ENCODE assay signal across 10 cellular contexts in the genomic region with DNA sequence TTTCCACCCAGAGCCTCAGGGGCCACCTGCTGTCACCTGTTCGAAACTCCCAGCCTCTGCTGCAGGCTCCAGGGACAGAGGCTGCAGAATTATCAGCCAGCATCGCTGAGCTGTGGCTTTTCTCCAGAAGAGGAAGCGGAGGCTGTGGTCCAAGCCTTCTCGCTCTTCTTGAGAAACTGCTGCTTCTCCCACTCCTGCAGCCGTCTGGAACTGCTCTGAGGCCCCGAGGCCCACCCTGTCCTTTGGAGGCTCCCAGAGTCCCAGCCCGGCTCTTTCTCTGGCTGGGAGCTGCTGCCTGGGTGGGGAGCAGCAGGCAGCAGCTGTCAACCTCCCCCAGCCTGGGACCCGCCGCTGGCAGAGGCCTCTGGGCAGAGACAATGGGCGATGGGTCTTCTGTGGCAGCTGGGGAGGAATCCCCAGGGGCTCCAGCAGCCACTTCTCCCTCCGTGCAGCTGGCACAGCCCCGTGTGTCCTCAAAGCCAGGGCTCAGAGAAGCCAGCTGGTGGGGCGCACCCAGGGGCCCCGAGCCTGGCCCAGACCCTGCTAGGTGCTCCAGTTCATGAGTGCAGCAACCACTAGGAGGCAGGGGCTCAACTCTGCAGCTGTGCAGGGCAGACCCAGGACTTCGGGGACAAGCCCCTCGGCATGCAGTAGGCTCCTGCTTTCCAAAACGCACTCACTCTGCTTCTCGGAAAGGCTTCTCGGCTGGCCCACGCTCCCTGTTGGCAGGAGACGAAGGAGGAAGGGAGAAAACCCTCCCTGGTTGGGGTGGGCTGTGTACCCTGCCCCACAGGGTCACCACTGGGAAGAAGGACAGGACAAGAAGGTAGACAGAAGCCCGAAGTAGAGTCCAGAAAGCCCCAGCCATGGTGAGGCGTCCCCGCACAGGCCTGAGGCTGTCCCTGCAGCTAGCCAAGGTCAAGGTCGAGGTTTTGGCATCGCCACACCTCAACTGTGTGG. TPM values are rescaled to one million over a fixed set of nuclear protein-coding genes. Genes with fewer than 3 reads are reported as not detected.
DNase-seq lines count a peak whose midpoint lies in the region; ATAC-seq, FAIRE-seq and TF ChIP-seq lines count a peak whose summit lies in the region.
"Had no signal": no experiment of that assay in that cellular context is flagged by ENCODE, and none has a peak within 500 bp of the region (broad histone marks: within the 10 kb centered on the region; RNA-seq: fewer than 3 reads in every experiment).

No MANE protein-coding gene starts in this region.

- no peaks in the 10 kb centered on the region for H3K79me2 ChIP-seq in HepG2 (ENCODE audit: insufficient read depth, low read length)

- H3K4me3 Mint-ChIP-seq in activated T-cell treated with anti-CD3 and anti-CD28 coated beads, Interleukin-2, amount 50 U/mL, for 24 hours = peak overlapping the region; percentile 42
- H3K4me3 Mint-ChIP-seq in activated CD4-positive, alpha-beta memory T cell treated with anti-CD3 and anti-CD28 coated beads, Interleukin-2, amount 10 ng/mL, durations not matched to agents 7 days and 5 days = peak overlapping the region; percentile 18

- DNase-seq in activated T-cell treated with anti-CD3 and anti-CD28 coated beads, Interleukin-2, amount 50 U/mL, for 24 hours = peak; percentile 55
- no peak for DNase-seq in activated T-cell treated with anti-CD3 and anti-CD28 coated beads, Interleukin-2, amount 50 U/mL, for 1 hour
- peak; percentile 55 for DNase-seq in NCI-H1105 treated with DMSO at 0.1 percent for 48 hours (lab: John Stamatoyannopoulos, UW)
- peak; percentile 62 for DNase-seq in activated CD4-positive, alpha-beta memory T cell treated with anti-CD3 and anti-CD28 coated beads, Interleukin-2, amount 10 ng/mL, durations not matched to agents 7 days and 5 days
- DNase-seq in HepG2 (ENCODE audit: low spot score) = peak; percentile 22
- DNase-seq in NCI-H510A treated with DMSO at 0.1 percent for 48 hours (lab: John Stamatoyannopoulos, UW) = no peak
- no peak for DNase-seq in caudate nucleus (lab: John Stamatoyannopoulos, UW)

- in situ Hi-C loops in HepG2 (cut with HindIII; ENCODE audit: extremely low pct_ligation_motif_present, low pct_unique_long_range_greater_than_20kb) = loop anchor here (5.0 kb wide), 1 partner anchor 69 kb away; no protein-coding TSS in a partner anchor

- H3K36me3 ChIP-seq in HepG2 (replicated peaks in 1 of 2; ENCODE audit: control insufficient read depth in 1 of 2, insufficient read depth in 2 of 2, low read length in 2 of 2) = no peaks in the 10 kb centered on the region

- no peaks in the 10 kb centered on the region for H3K27me3 Mint-ChIP-seq in activated T-cell treated with anti-CD3 and anti-CD28 coated beads, Interleukin-2, amount 50 U/mL, for 24 hours
- H3K27me3 Mint-ChIP-seq in activated CD4-positive, alpha-beta memory T cell treated with anti-CD3 and anti-CD28 coated beads, Interleukin-2, amount 10 ng/mL, durations not matched to agents 7 days and 5 days = no peaks in the 10 kb centered on the region

- H3K4me1 Mint-ChIP-seq in activated T-cell treated with anti-CD3 and anti-CD28 coated beads, Interleukin-2, amount 50 U/mL, for 24 hours (ENCODE audit: low read depth) = peaks cover 60% of the 10 kb centered on the region
- peaks cover 80% of the 10 kb centered on the region for H3K4me1 Mint-ChIP-seq in activated CD4-positive, alpha-beta memory T cell treated with anti-CD3 and anti-CD28 coated beads, Interleukin-2, amount 10 ng/mL, durations not matched to agents 7 days and 5 days

- TF ChIP-seq CTCF in HepG2 (CRISPR knock-in tag; IDR thresholded peaks at IDR 0.05) = peak; percentile 48

- TF ChIP-seq EP300 in HepG2 (IDR thresholded peaks at IDR 0.05; ENCODE audit: low read depth in 2 of 2, low read length in 2 of 2) (no peak), HepG2 (CRISPR knock-in tag; IDR thresholded peaks at IDR 0.05; ENCODE audit: borderline replicate concordance) (no peak)

- CTCF ChIA-PET in activated CD4-positive, alpha-beta memory T cell treated with anti-CD3 and anti-CD28 coated beads, Interleukin-2, amount 10 ng/mL, durations not matched to agents 7 days and 5 days (lab: Charles Lee) = interaction anchor here (0.7 to 2.6 kb wide), 18 partner anchors 8 to 170 kb away, joined by 3 to 15 read pairs (median 6); a partner anchor contains a TSS
- CTCF ChIA-PET in HepG2 (lab: Yijun Ruan, JAX; ENCODE audit: low intra/inter-chr PET ratio, low total read pairs) = interaction anchor here (2.6 kb wide), 1 partner anchor 68 kb away, joined by 12 read pairs; no protein-coding TSS in a partner anchor

- BruUV-seq in HepG2 (replicated peaks; lab: Mats Ljungman, UMichigan) = no TSS peak

- H3K9ac ChIP-seq in HepG2 (ENCODE audit: insufficient read depth, low read depth, low read length) = no peak overlapping the region

- H3K4me2 ChIP-seq in HepG2 (ENCODE audit: low read depth, low read length) = no peak overlapping the region

- H4K20me1 ChIP-seq in HepG2 (ENCODE audit: insufficient read depth, low read length) = no peaks in the 10 kb centered on the region

- H3K4me1 ChIP-seq in HepG2 (ENCODE audit: insufficient read depth, low read length) = peaks cover 16% of the 10 kb centered on the region

- H3K27ac ChIP-seq in HepG2 (ENCODE audit: extremely low read length, insufficient read depth, low read length) = no peak overlapping the region
- no peak overlapping the region for H3K27ac ChIP-seq in caudate nucleus (ENCODE audit: low read depth, low read length)

- ATAC-seq in HepG2 (peak; percentile 86), HG03025 (IDR thresholded peaks at IDR 0.05; ENCODE audit: low FRiP score, unreplicated experiment) (no peak)

- TF ChIP-seq POLR2A in HepG2 (IDR thresholded peaks at IDR 0.05; ENCODE audit: insufficient read depth in 1 of 2, low read depth in 2 of 2, low read length in 2 of 2) = no peak

- no peaks in the 10 kb centered on the region for H3K9me3 ChIP-seq in HepG2 (ENCODE audit: low read length)
- H3K9me3 ChIP-seq: Caco-2 had no signal

- peaks cover 30% of the 10 kb centered on the region for H3K36me3 Mint-ChIP-seq in activated T-cell treated with anti-CD3 and anti-CD28 coated beads, Interleukin-2, amount 50 U/mL, for 24 hours (ENCODE audit: low read depth)
- H3K36me3 Mint-ChIP-seq in activated CD4-positive, alpha-beta memory T cell treated with anti-CD3 and anti-CD28 coated beads, Interleukin-2, amount 10 ng/mL, durations not matched to agents 7 days and 5 days (ENCODE audit: low read depth) = peaks cover 34% of the 10 kb centered on the region

- no peaks in the 10 kb centered on the region for H3K9me3 Mint-ChIP-seq in activated T-cell treated with anti-CD3 and anti-CD28 coated beads, Interleukin-2, amount 50 U/mL, for 24 hours
- H3K9me3 Mint-ChIP-seq in activated CD4-positive, alpha-beta memory T cell treated with anti-CD3 and anti-CD28 coated beads, Interleukin-2, amount 10 ng/mL, durations not matched to agents 7 days and 5 days = no peaks in the 10 kb centered on the region

- intact Hi-C loops in HepG2 (cut with micrococcal nuclease; ENCODE audit: unreplicated experiment) = loop anchor here (1.0 kb wide), 1 partner anchor 68 kb away; no protein-coding TSS in a partner anchor

- POLR2A ChIA-PET in activated CD4-positive, alpha-beta memory T cell treated with anti-CD3 and anti-CD28 coated beads, Interleukin-2, amount 10 ng/mL, durations not matched to agents 7 days and 5 days (lab: Charles Lee) = interaction anchor here (0.9 to 9.9 kb wide), 15 partner anchors 10 to 113 kb away, joined by 3 to 157 read pairs (median 7); a partner anchor contains a TSS
- POLR2A ChIA-PET in HepG2 (lab: Yijun Ruan, JAX) = interaction anchor here (1.3 kb wide), 1 partner anchor 55 kb away, joined by 3 read pairs; no protein-coding TSS in a partner anchor

- peak overlapping the region; percentile 82 for H3K27ac Mint-ChIP-seq in activated T-cell treated with anti-CD3 and anti-CD28 coated beads, Interleukin-2, amount 50 U/mL, for 24 hours
- peak overlapping the region; percentile 93 for H3K27ac Mint-ChIP-seq in activated CD4-positive, alpha-beta memory T cell treated with anti-CD3 and anti-CD28 coated beads, Interleukin-2, amount 10 ng/mL, durations not matched to agents 7 days and 5 days

- no peak for FAIRE-seq in HepG2 (lab: Jason Lieb, UNC)
- FAIRE-seq: TTC549 had no signal

- H2AFZ ChIP-seq in HepG2 (ENCODE audit: low read length) = no peak overlapping the region

- peak; percentile 43; the same call in 1 of the 2 replicates for TF ChIP-seq RAD21 in HepG2 (CRISPR knock-in tag; IDR thresholded peaks at IDR 0.05)

- H3K4me3 ChIP-seq in HepG2 (replicated peaks in 1 of 3; ENCODE audit: insufficient read depth in 1 of 3, low read depth in 2 of 3, low read length in 3 of 3) = no peak overlapping the region

- H3K27me3 ChIP-seq in HepG2 (ENCODE audit: control insufficient read depth in 1 of 2, insufficient read depth in 2 of 2, low read length in 2 of 2) = peaks cover 2 to 26% of the 10 kb centered on the region in 2 experiments; a peak in 4 of 5 replicates

- 33% methylated on average over 16 of the region's 26 CpGs for WGBS in HepG2 (ENCODE audit: low lambda C conversion rate)

TF ChIP-seq in HepG2, 621 proteins besides CTCF, POLR2A, EP300 and RAD21 (continues in another document):
- peak; percentile 44 for TF ChIP-seq STAG1 (CRISPR knock-in tag; IDR thresholded peaks at IDR 0.05)

RNA-seq across cellular contexts. Expression of a gene that starts 49.9 kb away (rescaled TPM):
- total RNA-seq in activated CD4-positive, alpha-beta memory T cell treated with anti-CD3 and anti-CD28 coated beads, Interleukin-2, amount 10 ng/mL, durations not matched to agents 7 days and 5 days = 100 to 1,000 TPM; 550 to 553 TPM
- total RNA-seq in HepG2 (2016; rRNA removed; fragmentation: Illumina TruSeq; extraction: Trizol) = 13.9 and 17.4 TPM in 2 replicates
- 4.7 and 4.8 TPM in 2 replicates for total RNA-seq in HepG2 (2016; cell fraction: cytosol; rRNA removed; fragmentation: Illumina TruSeq; extraction: Trizol; ENCODE audit: low read depth)
- 10.1 and 18.5 TPM in 2 replicates for total RNA-seq in HepG2 (2016; cell fraction: insoluble cytoplasmic fraction; rRNA removed; fragmentation: Illumina TruSeq; extraction: Trizol)
- 20.5 and 21.4 TPM in 2 replicates for total RNA-seq in HepG2 (2016; cell fraction: membrane; rRNA removed; fragmentation: Illumina TruSeq; extraction: Trizol)
- 17.5 and 19.5 TPM in 2 replicates for total RNA-seq in HepG2 (2016; cell fraction: nucleus; rRNA removed; fragmentation: Illumina TruSeq; extraction: Trizol)
- polyA plus RNA-seq in HepG2 (2011; rRNA removed) = 15.2 and 17.3 TPM in 2 replicates
- polyA plus RNA-seq in HepG2 (2011; cell fraction: cytosol; rRNA removed) = 12.0 and 18.4 TPM in 2 replicates
- polyA plus RNA-seq in HepG2 (2011; cell fraction: nucleus; rRNA removed) = 17.2 and 23.0 TPM in 2 replicates
- 4.4 and 15.3 TPM in 2 replicates for polyA plus RNA-seq in HepG2 (2012)
- 6.3 and 6.4 TPM in 2 replicates for polyA plus RNA-seq in HepG2 (2016; cell fraction: cytosol; fragmentation: Illumina TruSeq; extraction: Trizol; ENCODE audit: low read depth)
- polyA plus RNA-seq in HepG2 (2016; cell fraction: insoluble cytoplasmic fraction; fragmentation: Illumina TruSeq; extraction: Trizol; ENCODE audit: low read depth) = 14.6 and 21.4 TPM in 2 replicates
- polyA plus RNA-seq in HepG2 (2016; cell fraction: membrane; fragmentation: Illumina TruSeq; extraction: Trizol; ENCODE audit: low read depth) = 19.0 and 20.4 TPM in 2 replicates
- 32.9 and 35.2 TPM in 2 replicates for polyA plus RNA-seq in HepG2 (2016; cell fraction: nucleus; fragmentation: Illumina TruSeq; extraction: Trizol; ENCODE audit: insufficient read depth, low read depth)
- 33.9 and 45.0 TPM in 2 replicates for polyA minus RNA-seq in HepG2 (2011; rRNA and poly(A)+ RNA removed; ENCODE audit: low replicate concordance)
- polyA minus RNA-seq in HepG2 (2011; cell fraction: cytosol; rRNA and poly(A)+ RNA removed) = 15.8 and 17.1 TPM in 2 replicates
- 6.1 and 8.6 TPM in 2 replicates for polyA minus RNA-seq in HepG2 (2011; cell fraction: nucleus; rRNA and poly(A)+ RNA removed)

Comparison
In these comparisons a context has a peak if more than half of its experiments do, and no peak if none do; other contexts are left out.
1. DNase-seq: peak in activated T-cell treated with anti-CD3 and anti-CD28 coated beads, Interleukin-2, amount 50 U/mL, for 24 hours (single experiment), NCI-H1105 treated with DMSO at 0.1 percent for 48 hours (single experiment), activated CD4-positive, alpha-beta memory T cell treated with anti-CD3 and anti-CD28 coated beads, Interleukin-2, amount 10 ng/mL, durations not matched to agents 7 days and 5 days (single experiment) and HepG2 (single experiment); none in activated T-cell treated with anti-CD3 and anti-CD28 coated beads, Interleukin-2, amount 50 U/mL, for 1 hour (single experiment), NCI-H510A treated with DMSO at 0.1 percent for 48 hours (single experiment) and caudate nucleus (0 of 61).
2. RNA of a gene that starts 49.9 kb away (total RNA-seq): 550 to 553 TPM in activated CD4-positive, alpha-beta memory T cell treated with anti-CD3 and anti-CD28 coated beads, Interleukin-2, amount 10 ng/mL, durations not matched to agents 7 days and 5 days; 4.7 to 21.4 TPM in HepG2; every median in the first group is over 10 times any median in the second.